Comparison of ENCODE assay signal across 9 cellular contexts in genomic region chr2:109030870-109031480, GRCh38. TPM values are rescaled to one million over a fixed set of nuclear protein-coding genes. Genes with fewer than 3 reads are reported as not detected.
DNase-seq lines count a peak whose midpoint lies in the region; ATAC-seq and TF ChIP-seq lines count a peak whose summit lies in the region.
"Had no signal": no experiment of that assay in that cellular context is flagged by ENCODE, and none has a peak within 500 bp of the region (broad histone marks: within the 10 kb centered on the region; RNA-seq: fewer than 3 reads in every experiment).

No MANE protein-coding gene starts in this region.

- TF ChIP-seq CTCF in choroid plexus epithelial cell (conservative IDR thresholded peaks at IDR 0.05; ENCODE audit: low read depth, low read length) = no peak
- TF ChIP-seq CTCF in neural crest cell (conservative IDR thresholded peaks at IDR 0.05) = no peak

- no peak for TF ChIP-seq POLR2A in GM18505 (IDR thresholded peaks at IDR 0.05; ENCODE audit: borderline replicate concordance, extremely low read depth, insufficient read depth, insufficient read length)

- DNase-seq in Kasumi-1 (lab: John Stamatoyannopoulos, UW) (peak; percentile 68 to 73), choroid plexus epithelial cell (ENCODE audit: low read depth) (no peak), neural crest cell (ENCODE audit: low read depth, low spot score) (no peak), SKM-1 treated with dmso at 0.1 percent for 144 hours (lab: John Stamatoyannopoulos, UW; ENCODE audit: unreplicated experiment) (no peak), DMS53 treated with DMSO at 0.1 percent for 48 hours (lab: John Stamatoyannopoulos, UW; ENCODE audit: unreplicated experiment) (no peak), occipital lobe (lab: John Stamatoyannopoulos, UW) (no peak)

- peaks cover 5% of the 10 kb centered on the region for H3K36me3 Mint-ChIP-seq in neural crest cell (ENCODE audit: low read depth)

- H3K27me3 ChIP-seq in BLaER1 = no peaks in the 10 kb centered on the region

- H3K9me3 Mint-ChIP-seq in neural crest cell = peaks cover 3% of the 10 kb centered on the region

- ATAC-seq in GM18505 (IDR thresholded peaks at IDR 0.05; ENCODE audit: unreplicated experiment) = no peak

- no peaks in the 10 kb centered on the region for H4K20me1 ChIP-seq in BLaER1

- peaks cover 10% of the 10 kb centered on the region for H3K9me3 ChIP-seq in BLaER1

- peak overlapping the region; percentile 92 for H3K4me2 ChIP-seq in BLaER1

- H3K27me3 Mint-ChIP-seq in neural crest cell (ENCODE audit: low read depth) = peaks cover 8% of the 10 kb centered on the region

- H3K4me3 ChIP-seq in BLaER1 = peak overlapping the region; percentile 66
- peak overlapping the region; percentile 57 for H3K4me3 ChIP-seq in choroid plexus epithelial cell (ENCODE audit: low read depth, low read length)

- H3K9ac ChIP-seq in BLaER1 = peak overlapping the region; percentile 74

- H3K27ac ChIP-seq in BLaER1 = peak overlapping the region; percentile 78

- no peak overlapping the region for H3K27ac Mint-ChIP-seq in neural crest cell (ENCODE audit: unreplicated experiment)

- H3K4me1 ChIP-seq in BLaER1 = peaks cover 18% of the 10 kb centered on the region

- H3K4me3 Mint-ChIP-seq in neural crest cell = peak overlapping the region; percentile 56

- H3K4me1 Mint-ChIP-seq in neural crest cell = peaks cover 30% of the 10 kb centered on the region

- no peaks in the 10 kb centered on the region for H3K36me3 ChIP-seq in BLaER1

RNA-seq across cellular contexts. Expression of gene EDAR, which starts 42.0 kb away (rescaled TPM):
- total RNA-seq in neural crest cell = not detected in 2 replicates
- total RNA-seq in occipital lobe = not detected
- total RNA-seq: RPMI7951 had no signal

Comparison
In these comparisons a context has a peak if more than half of its experiments do, and no peak if none do; other contexts are left out.
1. DNase-seq: peak in Kasumi-1 (2 of 2); none in choroid plexus epithelial cell (single experiment), neural crest cell (single experiment), SKM-1 treated with dmso at 0.1 percent for 144 hours (single experiment), DMS53 treated with DMSO at 0.1 percent for 48 hours (single experiment) and occipital lobe (single experiment).